ENCODE assay signal across 23 cellular contexts in the genomic region with DNA sequence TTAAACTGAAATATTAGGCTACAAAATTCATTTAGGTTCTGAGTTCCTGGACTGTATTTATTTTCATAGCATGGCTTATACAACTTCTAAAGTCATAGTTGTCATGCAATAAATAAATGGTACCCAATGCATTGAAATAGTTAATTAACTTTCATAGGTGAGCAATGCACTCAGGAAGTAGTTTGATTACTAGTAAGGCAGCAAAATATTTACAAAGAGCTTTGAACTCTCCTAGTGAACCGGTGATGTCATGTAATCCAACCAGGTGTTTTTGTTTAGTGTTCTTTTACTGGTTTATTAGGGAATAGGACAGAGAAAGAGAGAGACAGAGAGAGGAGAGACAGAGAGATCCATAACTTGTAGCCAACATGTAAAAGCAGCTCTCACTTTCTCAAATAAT.
DNase-seq lines count a peak whose midpoint lies in the region; ATAC-seq and TF ChIP-seq lines count a peak whose summit lies in the region.
"Had no signal": no experiment of that assay in that cellular context is flagged by ENCODE, and none has a peak within 500 bp of the region (broad histone marks: within the 10 kb centered on the region; RNA-seq: fewer than 3 reads in every experiment).

No MANE protein-coding gene starts in this region.

- H3K4me1 ChIP-seq in HCT116 (ENCODE audit: control insufficient read depth in 1 of 2, insufficient read depth in 2 of 2, low read length in 2 of 2): no peaks in the 10 kb centered on the region
- H3K4me1 ChIP-seq in body of pancreas: no peaks in the 10 kb centered on the region

- TF ChIP-seq RAD21 in HCT116 (IDR thresholded peaks at IDR 0.05; ENCODE audit: low read depth): no peak

- H3K36me3 ChIP-seq in HCT116 (ENCODE audit: control insufficient read depth in 1 of 2, insufficient read depth in 2 of 2, low read length in 2 of 2) (no peaks in the 10 kb centered on the region), body of pancreas (replicated peaks in 1 of 2; ENCODE audit: insufficient read depth in 1 of 2, low read depth in 2 of 2) (no peaks in the 10 kb centered on the region)

- H3K27ac ChIP-seq in HCT116 (ENCODE audit: low read depth, low read length) (no peak overlapping the region), body of pancreas (no peak overlapping the region)
- H3K27ac ChIP-seq: C4-2B had no signal

- no peak for ATAC-seq in HCT116
- ATAC-seq in body of pancreas: peak; percentile 63
- ATAC-seq in HG02852 (IDR thresholded peaks at IDR 0.05; ENCODE audit: unreplicated experiment): no peak
- ATAC-seq in HG02678 (IDR thresholded peaks at IDR 0.05; ENCODE audit: unreplicated experiment): no peak
- ATAC-seq: GM23338, PC-3, T-helper 17 cell had no signal

- H3K4me3 ChIP-seq in HCT116 (replicated peaks in 1 of 2; ENCODE audit: low read depth in 1 of 2, low read length in 2 of 2) (no peak overlapping the region), body of pancreas (no peak overlapping the region)
- H3K4me3 ChIP-seq: GM23338 had no signal

- H3K9me2 ChIP-seq in HCT116 (ENCODE audit: insufficient read depth): no peaks in the 10 kb centered on the region

- H2AFZ ChIP-seq in HCT116 (ENCODE audit: low read depth, low read length, poor library complexity, severe bottlenecking): peak overlapping the region; percentile 93
- H2AFZ ChIP-seq: GM23338 had no signal

- WGBS in body of pancreas, 2 donors: 14 to 23% methylated on average over 1 of the region's 1 CpG

- DNase-seq in DMS53 (lab: John Stamatoyannopoulos, UW) (peak; percentile 85), HCT116 (ENCODE audit: low read depth, low spot score) (no peak), body of pancreas (no peak), left kidney (ENCODE audit: low read depth, low spot score) (peak; percentile 43), iPS-NIHi7 (ENCODE audit: extremely low spot score) (no peak)
- no peak for DNase-seq in activated naive CD4-positive, alpha-beta T cell (lab: John Stamatoyannopoulos, UW)
- DNase-seq: ACHN, GDM1, HCEC 1CT, KBM-7, NCI-H1105 treated with DMSO at 0.1 percent for 48 hours, NCI-H187, NCI-H2171, NCI-H446, NCI-H774, PC-3, RPMI8226, SIG-M5, T-helper 17 cell had no signal

- no peak overlapping the region for H3K9ac ChIP-seq in HCT116 (ENCODE audit: low read length)

- BruUV-seq in HCT116 (replicated peaks; lab: Mats Ljungman, UMichigan): no TSS peak

- POLR2A ChIA-PET in HCT116 (lab: Charles Lee): no interaction called here

- no peaks in the 10 kb centered on the region for H3K79me2 ChIP-seq in HCT116 (ENCODE audit: insufficient read depth, low read length)

- TF ChIP-seq CTCF in HCT116 (IDR thresholded peaks at IDR 0.05 in 2 of 3, conservative IDR thresholded peaks at IDR 0.05 in 1 of 3; ENCODE audit: borderline replicate concordance in 1 of 3, insufficient read depth in 1 of 3, low read depth in 2 of 3, low read length in 2 of 3) (no peak), body of pancreas (IDR thresholded peaks at IDR 0.05) (no peak)

- TF ChIP-seq POLR2A in HCT116 (IDR thresholded peaks at IDR 0.05; ENCODE audit: borderline replicate concordance, extremely low read depth, insufficient read depth, insufficient read length) (no peak), body of pancreas (IDR thresholded peaks at IDR 0.05) (no peak)

- H3K9me3 ChIP-seq in HCT116 (ENCODE audit: control insufficient read depth in 1 of 2, insufficient read depth in 1 of 2, low read depth in 1 of 2, low read length in 2 of 2) (no peaks in the 10 kb centered on the region), body of pancreas (no peaks in the 10 kb centered on the region)

- no peaks in the 10 kb centered on the region for H3K27me3 ChIP-seq in HCT116 (ENCODE audit: insufficient read depth, low read length)
- no peaks in the 10 kb centered on the region for H3K27me3 ChIP-seq in body of pancreas

- H3K4me2 ChIP-seq in HCT116 (ENCODE audit: low read length): no peak overlapping the region
- H3K4me2 ChIP-seq: GM23338 had no signal

- intact Hi-C loops in HCT116 (cut with micrococcal nuclease) (no loop called here), body of pancreas (cut with DNase I) (no loop called here)

- H4K20me1 ChIP-seq in HCT116 (ENCODE audit: insufficient read depth): no peaks in the 10 kb centered on the region

- RAD21 ChIA-PET in HCT116 (lab: Charles Lee; ENCODE audit: low non-redundant PET in 1 of 2, low total read pairs in 2 of 2, uncharacterized antibody in 2 of 2, unreplicated experiment in 2 of 2): no interaction called here

- CTCF ChIA-PET in HCT116 (lab: Charles Lee): no interaction called here

TF ChIP-seq in HCT116, 20 proteins besides CTCF, POLR2A, EP300 and RAD21:
- no peak for TF ChIP-seq SRF (IDR thresholded peaks at IDR 0.05; ENCODE audit: low read depth)
- TF ChIP-seq, protein P1, sequence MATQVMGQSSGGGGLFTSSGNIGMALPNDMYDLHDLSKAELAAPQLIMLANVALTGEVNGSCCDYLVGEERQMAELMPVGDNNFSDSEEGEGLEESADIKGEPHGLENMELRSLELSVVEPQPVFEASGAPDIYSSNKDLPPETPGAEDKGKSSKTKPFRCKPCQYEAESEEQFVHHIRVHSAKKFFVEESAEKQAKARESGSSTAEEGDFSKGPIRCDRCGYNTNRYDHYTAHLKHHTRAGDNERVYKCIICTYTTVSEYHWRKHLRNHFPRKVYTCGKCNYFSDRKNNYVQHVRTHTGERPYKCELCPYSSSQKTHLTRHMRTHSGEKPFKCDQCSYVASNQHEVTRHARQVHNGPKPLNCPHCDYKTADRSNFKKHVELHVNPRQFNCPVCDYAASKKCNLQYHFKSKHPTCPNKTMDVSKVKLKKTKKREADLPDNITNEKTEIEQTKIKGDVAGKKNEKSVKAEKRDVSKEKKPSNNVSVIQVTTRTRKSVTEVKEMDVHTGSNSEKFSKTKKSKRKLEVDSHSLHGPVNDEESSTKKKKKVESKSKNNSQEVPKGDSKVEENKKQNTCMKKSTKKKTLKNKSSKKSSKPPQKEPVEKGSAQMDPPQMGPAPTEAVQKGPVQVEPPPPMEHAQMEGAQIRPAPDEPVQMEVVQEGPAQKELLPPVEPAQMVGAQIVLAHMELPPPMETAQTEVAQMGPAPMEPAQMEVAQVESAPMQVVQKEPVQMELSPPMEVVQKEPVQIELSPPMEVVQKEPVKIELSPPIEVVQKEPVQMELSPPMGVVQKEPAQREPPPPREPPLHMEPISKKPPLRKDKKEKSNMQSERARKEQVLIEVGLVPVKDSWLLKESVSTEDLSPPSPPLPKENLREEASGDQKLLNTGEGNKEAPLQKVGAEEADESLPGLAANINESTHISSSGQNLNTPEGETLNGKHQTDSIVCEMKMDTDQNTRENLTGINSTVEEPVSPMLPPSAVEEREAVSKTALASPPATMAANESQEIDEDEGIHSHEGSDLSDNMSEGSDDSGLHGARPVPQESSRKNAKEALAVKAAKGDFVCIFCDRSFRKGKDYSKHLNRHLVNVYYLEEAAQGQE (IDR thresholded peaks at IDR 0.05; ENCODE audit: low read depth): no peak
- no peak for TF ChIP-seq SP1 (IDR thresholded peaks at IDR 0.05; ENCODE audit: low read depth)
- no peak for TF ChIP-seq ELF1 (IDR thresholded peaks at IDR 0.05; ENCODE audit: borderline replicate concordance, low read depth)
- TF ChIP-seq EGR1 (IDR thresholded peaks at IDR 0.05; ENCODE audit: low read depth): no peak
- no peak for TF ChIP-seq EZH2phosphoT487 (IDR thresholded peaks at IDR 0.05; ENCODE audit: borderline replicate concordance)
- no peak for TF ChIP-seq TCF7L2 (IDR thresholded peaks at IDR 0.05; ENCODE audit: borderline replicate concordance, extremely low read depth, insufficient read depth, insufficient read length)
- no peak for TF ChIP-seq EZH2 (IDR thresholded peaks at IDR 0.05)
- TF ChIP-seq JUND (IDR thresholded peaks at IDR 0.05): no peak
- TF ChIP-seq, protein P2, sequence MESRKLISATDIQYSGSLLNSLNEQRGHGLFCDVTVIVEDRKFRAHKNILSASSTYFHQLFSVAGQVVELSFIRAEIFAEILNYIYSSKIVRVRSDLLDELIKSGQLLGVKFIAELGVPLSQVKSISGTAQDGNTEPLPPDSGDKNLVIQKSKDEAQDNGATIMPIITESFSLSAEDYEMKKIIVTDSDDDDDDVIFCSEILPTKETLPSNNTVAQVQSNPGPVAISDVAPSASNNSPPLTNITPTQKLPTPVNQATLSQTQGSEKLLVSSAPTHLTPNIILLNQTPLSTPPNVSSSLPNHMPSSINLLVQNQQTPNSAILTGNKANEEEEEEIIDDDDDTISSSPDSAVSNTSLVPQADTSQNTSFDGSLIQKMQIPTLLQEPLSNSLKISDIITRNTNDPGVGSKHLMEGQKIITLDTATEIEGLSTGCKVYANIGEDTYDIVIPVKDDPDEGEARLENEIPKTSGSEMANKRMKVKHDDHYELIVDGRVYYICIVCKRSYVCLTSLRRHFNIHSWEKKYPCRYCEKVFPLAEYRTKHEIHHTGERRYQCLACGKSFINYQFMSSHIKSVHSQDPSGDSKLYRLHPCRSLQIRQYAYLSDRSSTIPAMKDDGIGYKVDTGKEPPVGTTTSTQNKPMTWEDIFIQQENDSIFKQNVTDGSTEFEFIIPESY (IDR thresholded peaks at IDR 0.05; ENCODE audit: extremely low read depth, insufficient replicate concordance, low read length): no peak
- TF ChIP-seq SIN3A (IDR thresholded peaks at IDR 0.05; ENCODE audit: low read depth): no peak
- TF ChIP-seq, protein P3, sequence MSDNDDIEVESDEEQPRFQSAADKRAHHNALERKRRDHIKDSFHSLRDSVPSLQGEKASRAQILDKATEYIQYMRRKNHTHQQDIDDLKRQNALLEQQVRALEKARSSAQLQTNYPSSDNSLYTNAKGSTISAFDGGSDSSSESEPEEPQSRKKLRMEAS (IDR thresholded peaks at IDR 0.05): no peak
- no peak for TF ChIP-seq POLR2AphosphoS5 (IDR thresholded peaks at IDR 0.05; ENCODE audit: low read depth, low read length)
- no peak for TF ChIP-seq ZNF274 (IDR thresholded peaks at IDR 0.05; ENCODE audit: low read depth, low read length)

Comparison
In these comparisons a context has a peak if more than half of its experiments do, and no peak if none do; other contexts are left out.
1. DNase-seq: peak in DMS53 (single experiment) and left kidney (single experiment); none in HCT116 (single experiment), body of pancreas (0 of 4), iPS-NIHi7 (single experiment) and activated naive CD4-positive, alpha-beta T cell (0 of 4).